8 cellular contexts compared by ENCODE assay signal in genomic region chr1:42035830-42036604, GRCh38.
DNase-seq lines count a peak whose midpoint lies in the region; ATAC-seq and TF ChIP-seq lines count a peak whose summit lies in the region.

No MANE protein-coding gene starts in this region.

- H3K4me3 ChIP-seq in left ventricle myocardium inferior (peak overlapping the region; percentile 87), upper lobe of right lung (peak overlapping the region; percentile 93)

- H3K9me3 ChIP-seq in left ventricle myocardium inferior (replicated peaks) (no peaks in the 10 kb centered on the region), upper lobe of right lung (no peaks in the 10 kb centered on the region)

- H3K27me3 ChIP-seq in left ventricle myocardium inferior (ENCODE audit: low read depth): no peaks in the 10 kb centered on the region
- no peaks in the 10 kb centered on the region for H3K27me3 ChIP-seq in upper lobe of right lung

- no peak for TF ChIP-seq CTCF in left ventricle myocardium inferior (IDR thresholded peaks at IDR 0.05; ENCODE audit: borderline replicate concordance)
- TF ChIP-seq CTCF in upper lobe of right lung (IDR thresholded peaks at IDR 0.05): no peak

- DNase-seq in NCI-H1417 treated with DMSO at 0.1 percent for 48 hours (lab: John Stamatoyannopoulos, UW) (peak; percentile 53), T follicular helper cell (ENCODE audit: low read depth) (peak; percentile 95), amniotic epithelial cell (ENCODE audit: low read depth) (peak; percentile 84), left ventricle myocardium inferior (peak; percentile 98), posterior vena cava (ENCODE audit: low spot score) (peak; percentile 99), upper lobe of right lung (peak; percentile 99)

- peak overlapping the region; percentile 83 for H3K27ac ChIP-seq in left ventricle myocardium inferior (replicated peaks)
- H3K27ac ChIP-seq in upper lobe of right lung: no peak overlapping the region

- peak; percentile 55 for TF ChIP-seq POLR2A in GM15510 (IDR thresholded peaks at IDR 0.05; ENCODE audit: borderline replicate concordance, extremely low read depth, insufficient read length)

- H3K4me1 ChIP-seq in left ventricle myocardium inferior: peaks cover 22% of the 10 kb centered on the region
- no peaks in the 10 kb centered on the region for H3K4me1 ChIP-seq in upper lobe of right lung

- H3K36me3 ChIP-seq in left ventricle myocardium inferior: no peaks in the 10 kb centered on the region
- H3K36me3 ChIP-seq in upper lobe of right lung: no peaks in the 10 kb centered on the region

- intact Hi-C loops in left ventricle myocardium inferior (cut with micrococcal nuclease) (loop anchor here (10.0 kb wide), 1 partner anchor 121 kb away; the partner anchor contains the start of gene HIVEP3), posterior vena cava (cut with DNase I) (no loop called here), upper lobe of right lung (cut with DNase I) (no loop called here)

- ATAC-seq in HG02852 (IDR thresholded peaks at IDR 0.05; ENCODE audit: unreplicated experiment): peak; percentile 86
- ATAC-seq in upper lobe of right lung: peak; percentile 99
